11 cellular contexts compared by ENCODE assay signal in the genomic region with DNA sequence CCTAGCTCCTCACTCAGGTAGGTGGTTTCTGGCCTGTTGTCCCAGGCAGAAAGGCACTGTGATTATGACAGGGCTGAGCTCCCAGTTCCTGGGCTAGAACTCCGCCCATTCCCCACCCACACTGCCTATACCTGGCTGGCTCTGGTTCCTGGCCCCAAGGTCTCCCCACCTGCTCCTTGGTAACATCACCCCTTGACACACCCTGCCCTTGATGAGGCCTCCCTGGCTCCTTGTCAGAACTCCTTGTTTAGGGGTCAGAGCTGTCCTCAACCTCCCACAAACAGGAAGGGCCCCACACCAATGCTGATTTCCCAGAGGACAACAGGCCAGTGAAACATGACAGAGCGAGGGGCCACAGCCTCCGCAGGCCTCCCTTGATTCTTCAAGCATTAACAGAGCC. TPM values are rescaled to one million over a fixed set of nuclear protein-coding genes. Genes with fewer than 3 reads are reported as not detected.
DNase-seq lines count a peak whose midpoint lies in the region; ATAC-seq and TF ChIP-seq lines count a peak whose summit lies in the region.
"Had no signal": no experiment of that assay in that cellular context is flagged by ENCODE, and none has a peak within 500 bp of the region (broad histone marks: within the 10 kb centered on the region; RNA-seq: fewer than 3 reads in every experiment).

No MANE protein-coding gene starts in this region.

- H3K9me3 ChIP-seq in Caco-2 = no peaks in the 10 kb centered on the region
- no peaks in the 10 kb centered on the region for H3K9me3 ChIP-seq in breast epithelium

- H3K27ac ChIP-seq in breast epithelium = peak overlapping the region; percentile 56 to 88
- H3K27ac ChIP-seq: brain microvascular endothelial cell had no signal

- no TSS peak for BruUV-seq in Caco-2 (replicated peaks; lab: Mats Ljungman, UMichigan)

- no peaks in the 10 kb centered on the region for H3K36me3 Mint-ChIP-seq in Caco-2 (ENCODE audit: insufficient read depth, unreplicated experiment)
- H3K36me3 Mint-ChIP-seq in nephron (ENCODE audit: low read depth) = no peaks in the 10 kb centered on the region

- TF ChIP-seq POLR2A in breast epithelium (IDR thresholded peaks at IDR 0.05) = no peak

- DNase-seq in Caco-2 (no peak), breast epithelium (ENCODE audit: low spot score in 2 of 2) (peak in 1 of 2 donors; percentile 62)
- DNase-seq: activated CD4-positive, alpha-beta T cell treated with anti-CD3 and anti-CD28 coated beads, Interleukin-2, amount 50 U/mL, for 4 hours; activated gamma-delta T cell; brain microvascular endothelial cell; KBM-7; NCI-H187 had no signal

- H3K36me3 ChIP-seq in Caco-2 (ENCODE audit: control insufficient read depth, insufficient read depth, low read length) (no peaks in the 10 kb centered on the region), breast epithelium (no peaks in the 10 kb centered on the region)
- H3K36me3 ChIP-seq: brain microvascular endothelial cell had no signal

- no peak for ATAC-seq in GM19452 (IDR thresholded peaks at IDR 0.05; ENCODE audit: unreplicated experiment)
- no peak for ATAC-seq in HG03175 (IDR thresholded peaks at IDR 0.05; ENCODE audit: unreplicated experiment)
- ATAC-seq in GM18858 (IDR thresholded peaks at IDR 0.05; ENCODE audit: unreplicated experiment) = no peak

- H3K4me3 ChIP-seq in Caco-2 (ENCODE audit: low read depth, low read length) = no peak overlapping the region
- peak overlapping the region in 1 of 3 donors; percentile 29 for H3K4me3 ChIP-seq in breast epithelium

- TF ChIP-seq CTCF in Caco-2 (IDR thresholded peaks at IDR 0.05; ENCODE audit: insufficient read depth in 1 of 2, low read depth in 1 of 2, low read length in 1 of 2, severe bottlenecking in 1 of 2, unreplicated experiment in 1 of 2) = no peak
- TF ChIP-seq CTCF in breast epithelium (IDR thresholded peaks at IDR 0.05) = no peak
- TF ChIP-seq CTCF in nephron (IDR thresholded peaks at IDR 0.05; ENCODE audit: unreplicated experiment in 3 of 3) = no peak

- H3K4me1 Mint-ChIP-seq in Caco-2 (ENCODE audit: low read depth, unreplicated experiment) (peaks cover 25% of the 10 kb centered on the region), nephron (peaks cover 40% of the 10 kb centered on the region)

- peak overlapping the region; percentile 59 for H3K27ac Mint-ChIP-seq in Caco-2 (ENCODE audit: unreplicated experiment)
- peak overlapping the region; percentile 63 to 90 (median 78) for H3K27ac Mint-ChIP-seq in nephron

- H3K9me3 Mint-ChIP-seq in Caco-2 (ENCODE audit: unreplicated experiment) (no peaks in the 10 kb centered on the region), nephron (no peaks in the 10 kb centered on the region)

- POLR2A ChIA-PET in Caco-2 (lab: Charles Lee) = no interaction called here

- H3K4me1 ChIP-seq in Caco-2 (peaks cover 30% of the 10 kb centered on the region), breast epithelium (no peaks in the 10 kb centered on the region)

- CTCF ChIA-PET in Caco-2 (lab: Charles Lee) = interaction anchor here (0.8 kb wide), 1 partner anchor 18 kb away, joined by 3 read pairs; no protein-coding TSS in a partner anchor

- no peaks in the 10 kb centered on the region for H3K27me3 Mint-ChIP-seq in Caco-2 (ENCODE audit: insufficient read depth, unreplicated experiment)
- peaks cover 3% of the 10 kb centered on the region for H3K27me3 Mint-ChIP-seq in nephron (ENCODE audit: low read depth)

- H3K4me3 Mint-ChIP-seq in Caco-2 (ENCODE audit: unreplicated experiment) = no peak overlapping the region
- peak overlapping the region in 1 of 3 experiments; percentile 27 for H3K4me3 Mint-ChIP-seq in nephron

- H3K27me3 ChIP-seq in Caco-2 (replicated peaks; ENCODE audit: control insufficient read depth, insufficient read depth, low read length) = no peaks in the 10 kb centered on the region
- H3K27me3 ChIP-seq in breast epithelium = no peaks in the 10 kb centered on the region
- H3K27me3 ChIP-seq: brain microvascular endothelial cell had no signal

- intact Hi-C loops in Caco-2 (cut with micrococcal nuclease; ENCODE audit: unreplicated experiment) (no loop called here), breast epithelium (cut with DNase I; ENCODE audit: low total_unique reads) (no loop called here)

RNA-seq across cellular contexts. Expression of gene MYMX, which starts 15.5 kb away (rescaled TPM):
- total RNA-seq in Caco-2 (2022) = not detected in 2 replicates
- 1 to 10 TPM in 2 of 3 donors, under 1 TPM in 1; 0.88 to 3.4 (median 2.9) TPM for total RNA-seq in breast epithelium

RNA-seq across cellular contexts. Expression of gene SLC29A1, which starts 22.2 kb away (rescaled TPM):
- total RNA-seq in Caco-2 (2022) (80.7 and 81.3 TPM in 2 replicates), breast epithelium (100 to 1,000 TPM; 106 to 140 (median 110) TPM)

RNA-seq across cellular contexts. Expression of gene CAPN11, which starts 42.6 kb away (rescaled TPM):
- not detected in 2 replicates for total RNA-seq in Caco-2 (2022)
- 1 to 10 TPM; 1.1 to 3.8 (median 2.9) TPM for total RNA-seq in breast epithelium

RNA-seq across cellular contexts. Expression of gene HSP90AB1, which starts 45.7 kb away (rescaled TPM):
- total RNA-seq in Caco-2 (2022) = 967 and 1,046 TPM in 2 replicates
- 100 to 1,000 TPM; 643 to 810 (median 662) TPM for total RNA-seq in breast epithelium

RNA-seq across cellular contexts. Expression of gene SLC35B2, which starts 56.1 kb away (rescaled TPM):
- total RNA-seq in Caco-2 (2022) = 44.6 and 44.8 TPM in 2 replicates
- 10 to 100 TPM; 32.8 to 50.5 (median 38.1) TPM for total RNA-seq in breast epithelium
